8 cellular contexts compared by ENCODE assay signal in genomic region chr1:114716304-114717158, GRCh38. TPM values are rescaled to one million over a fixed set of nuclear protein-coding genes. Genes with fewer than 3 reads are reported as not detected.
A peak's percentile ranks its signal among the peaks of the same experiment; 100 is the strongest.
DNase-seq lines count a peak whose midpoint lies in the region; ATAC-seq and TF ChIP-seq lines count a peak whose summit lies in the region.

Gene NRAS (minus strand): TSS chr1:114716771. CDS start chr1:114716160, 611 bp downstream.

- intact Hi-C loops in psoas muscle (cut with DNase I) = loop anchor here in 1 of 2 donors (5.0 kb wide), 1 partner anchor 36 kb away; no protein-coding TSS in a partner anchor

- no peaks in the 10 kb centered on the region for H3K27me3 ChIP-seq in right atrium auricular region
- H3K27me3 ChIP-seq in psoas muscle (ENCODE audit: insufficient read depth in 3 of 3, low read length in 2 of 3) = no peaks in the 10 kb centered on the region

- DNase-seq in NCI-H1694 treated with DMSO at 0.1 percent for 48 hours (lab: John Stamatoyannopoulos, UW) = peak; percentile 82
- peak; percentile 91 to 96 (median 93) for DNase-seq in T-helper 2 cell
- peak; percentile 94 for DNase-seq in right atrium auricular region (ENCODE audit: low spot score)
- DNase-seq in psoas muscle = peak; percentile 95 to 96

- ATAC-seq in GM18502 (IDR thresholded peaks at IDR 0.05; ENCODE audit: poor library complexity, unreplicated experiment) (peak; percentile 94), HG02938 (IDR thresholded peaks at IDR 0.05; ENCODE audit: unreplicated experiment) (peak; percentile 88), psoas muscle (peak; percentile 93 to 95 (median 94))

- H3K27ac ChIP-seq in angular gyrus (ENCODE audit: low read depth, low read length) (peak within 1 kb of the TSS; percentile 81), right atrium auricular region (peak within 1 kb of the TSS; percentile 83 to 87), psoas muscle (peak within 1 kb of the TSS; percentile 83), urinary bladder (ENCODE audit: low read depth) (peak within 1 kb of the TSS; percentile 86)

- H3K4me3 ChIP-seq in right atrium auricular region (peak within 1 kb of the TSS; percentile 72 to 81), psoas muscle (peak within 1 kb of the TSS; percentile 66), urinary bladder (ENCODE audit: low read depth, low read length) (peak within 1 kb of the TSS; percentile 69)

- 1 to 8% (median 2%) methylated on average over 38 of the region's 38 CpGs for WGBS in psoas muscle, 3 donors
- WGBS in urinary bladder = under 1% methylated on average over 38 of the region's 38 CpGs

- H3K4me1 ChIP-seq in right atrium auricular region = peaks cover 0 to 21% of the 10 kb centered on the region in 2 donors
- peaks cover 26% of the 10 kb centered on the region for H3K4me1 ChIP-seq in psoas muscle
- H3K4me1 ChIP-seq in urinary bladder (ENCODE audit: insufficient read depth) = no peaks in the 10 kb centered on the region

- H3K36me3 ChIP-seq in right atrium auricular region (peaks cover 59% of the 10 kb centered on the region), psoas muscle (ENCODE audit: insufficient read depth in 1 of 2, low read depth in 1 of 2) (peaks cover 10 to 88% of the 10 kb centered on the region in 2 donors), urinary bladder (ENCODE audit: insufficient read depth) (peaks cover 10% of the 10 kb centered on the region)

- H3K9me3 ChIP-seq in right atrium auricular region (no peaks in the 10 kb centered on the region), psoas muscle (no peaks in the 10 kb centered on the region)

- no peak for TF ChIP-seq CTCF in right atrium auricular region (IDR thresholded peaks at IDR 0.05)
- no peak for TF ChIP-seq CTCF in psoas muscle (IDR thresholded peaks at IDR 0.05)

RNA-seq across cellular contexts. Expression of gene NRAS, which starts in this region (rescaled TPM):
- total RNA-seq in right atrium auricular region (10 to 100 TPM in 1 of 2 donors, 1 to 10 TPM in 1; 7.3 to 11.9 TPM), psoas muscle (1 to 10 TPM; 3.6 to 6.6 (median 5.9) TPM), urinary bladder (46.5 TPM)
- polyA plus RNA-seq in psoas muscle (10 to 100 TPM in 1 of 3 donors, 1 to 10 TPM in 2; 4.3 to 15.8 (median 5.0) TPM), urinary bladder (11.5 TPM)

Comparison
In these comparisons a context has a peak if more than half of its experiments do, and no peak if none do; other contexts are left out.
1. Peak in every context shown above with its lines: DNase-seq, ATAC-seq, H3K4me3 ChIP-seq and H3K27ac ChIP-seq.